Comparison of ENCODE assay signal across 9 cellular contexts in the genomic region with DNA sequence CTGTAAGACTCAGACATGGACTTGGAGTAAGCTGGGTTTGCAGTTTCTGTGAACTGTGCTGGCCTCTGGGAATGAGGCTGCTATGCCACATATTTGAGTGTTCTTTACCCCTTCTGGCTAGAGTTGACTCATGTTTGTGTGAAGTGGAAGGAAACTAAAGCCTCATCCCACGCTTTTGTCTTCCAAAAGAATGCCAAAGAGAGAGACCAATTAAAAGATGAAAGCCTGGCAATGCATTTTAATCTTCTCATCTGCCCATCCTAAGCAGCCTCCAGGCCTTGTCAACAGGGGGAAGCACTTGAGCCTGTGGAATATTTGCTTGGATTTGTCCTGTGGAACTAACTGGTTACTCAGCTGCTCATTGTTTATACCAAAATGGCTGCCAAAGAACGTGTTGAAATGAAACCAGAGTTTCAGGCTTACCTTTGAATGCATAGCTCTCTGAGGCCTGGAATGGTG. TPM values are rescaled to one million over a fixed set of nuclear protein-coding genes. Genes with fewer than 3 reads are reported as not detected.
DNase-seq lines count a peak whose midpoint lies in the region; ATAC-seq and TF ChIP-seq lines count a peak whose summit lies in the region.
"Had no signal": no experiment of that assay in that cellular context is flagged by ENCODE, and none has a peak within 500 bp of the region (broad histone marks: within the 10 kb centered on the region; RNA-seq: fewer than 3 reads in every experiment).

No MANE protein-coding gene starts in this region.

- H3K4me1 ChIP-seq in hepatocyte (ENCODE audit: insufficient read depth) (no peaks in the 10 kb centered on the region), gastroesophageal sphincter (peaks cover 0 to 6% (median 0%) of the 10 kb centered on the region in 3 donors)
- no peaks in the 10 kb centered on the region for H3K4me1 ChIP-seq in effector memory CD4-positive, alpha-beta T cell (ENCODE audit: control insufficient read depth, insufficient read depth, low read length, poor library complexity, severe bottlenecking)

- H3K36me3 ChIP-seq in SK-N-MC (ENCODE audit: insufficient read depth, low read length) (no peaks in the 10 kb centered on the region), hepatocyte (replicated peaks; ENCODE audit: insufficient read depth, low read depth) (no peaks in the 10 kb centered on the region), gastroesophageal sphincter (no peaks in the 10 kb centered on the region)
- H3K36me3 ChIP-seq in effector memory CD4-positive, alpha-beta T cell (ENCODE audit: control insufficient read depth, insufficient read depth, low read length): no peaks in the 10 kb centered on the region

- CTCF ChIA-PET in AG04450 (lab: Charles Lee): interaction anchor here (0.5 to 6.5 kb wide), 11 partner anchors 10 to 1331 kb away, joined by 3 to 106 read pairs (median 5); no protein-coding TSS in a partner anchor

- H3K27me3 ChIP-seq in AG04450 (ENCODE audit: control insufficient read depth, insufficient read depth, low read length) (no peaks in the 10 kb centered on the region), hepatocyte (no peaks in the 10 kb centered on the region), gastroesophageal sphincter (no peaks in the 10 kb centered on the region)
- no peaks in the 10 kb centered on the region for H3K27me3 ChIP-seq in effector memory CD4-positive, alpha-beta T cell (replicated peaks; ENCODE audit: control insufficient read depth, insufficient read depth, low read length, poor library complexity, severe bottlenecking)

- H3K9me3 ChIP-seq in AG04450 (ENCODE audit: control insufficient read depth, insufficient read depth, low read length) (no peaks in the 10 kb centered on the region), SK-N-MC (ENCODE audit: low read depth, low read length) (no peaks in the 10 kb centered on the region), hepatocyte (ENCODE audit: low read depth) (no peaks in the 10 kb centered on the region), gastroesophageal sphincter (no peaks in the 10 kb centered on the region)
- H3K9me3 ChIP-seq in effector memory CD4-positive, alpha-beta T cell (ENCODE audit: control insufficient read depth, low read length): no peaks in the 10 kb centered on the region

- H3K9me2 ChIP-seq in hepatocyte (replicated peaks; ENCODE audit: insufficient read depth): no peaks in the 10 kb centered on the region

- H3K4me3 ChIP-seq in AG04450 (ENCODE audit: low read depth, low read length): no peak overlapping the region
- no peak overlapping the region for H3K4me3 ChIP-seq in SK-N-MC
- H3K4me3 ChIP-seq in hepatocyte: no peak overlapping the region
- H3K4me3 ChIP-seq in effector memory CD4-positive, alpha-beta T cell (ENCODE audit: insufficient read depth, low read depth, low read length, poor library complexity, severe bottlenecking): no peak overlapping the region
- no peak overlapping the region for H3K4me3 ChIP-seq in gastroesophageal sphincter

- TF ChIP-seq CTCF in AG04450 (IDR thresholded peaks at IDR 0.05; ENCODE audit: low read depth, low read length): peak; percentile 67
- TF ChIP-seq CTCF in hepatocyte (IDR thresholded peaks at IDR 0.05; ENCODE audit: poor library complexity): peak; percentile 19
- peak in 1 of 4 experiments; percentile 21 for TF ChIP-seq CTCF in gastroesophageal sphincter (IDR thresholded peaks at IDR 0.05)

- H4K20me1 ChIP-seq in hepatocyte (ENCODE audit: insufficient read depth, poor library complexity, severe bottlenecking): no peaks in the 10 kb centered on the region

- no peak for TF ChIP-seq EP300 in gastroesophageal sphincter (IDR thresholded peaks at IDR 0.05)

- no peak for TF ChIP-seq POLR2A in gastroesophageal sphincter (IDR thresholded peaks at IDR 0.05)

- POLR2A ChIA-PET in AG04450 (lab: Yijun Ruan, JAX): interaction anchor here (0.7 to 1.1 kb wide), 3 partner anchors 15 to 135 kb away, joined by 3 to 7 read pairs (median 3); a partner anchor contains a TSS

- H3K27ac ChIP-seq in AG04450 (ENCODE audit: low read depth, low read length) (peak overlapping the region; percentile 42), SK-N-MC (peak overlapping the region; percentile 34; the same call in 1 of the 2 replicates), hepatocyte (peak overlapping the region; percentile 55), gastroesophageal sphincter (no peak overlapping the region)
- H3K27ac ChIP-seq in effector memory CD4-positive, alpha-beta T cell (ENCODE audit: insufficient read depth, low read length, poor library complexity, severe bottlenecking): no peak overlapping the region

- 64% methylated on average over 2 of the region's 2 CpGs for WGBS in hepatocyte (ENCODE audit: low lambda C conversion rate, missing lambda C conversion rate)
- WGBS in gastroesophageal sphincter (ENCODE audit: low coverage in 1 of 2), 2 donors: 14 to 20% methylated on average over 1 to 2 of the region's 2 CpGs

- peak overlapping the region; percentile 8 for H2AFZ ChIP-seq in hepatocyte

- DNase-seq in AG04450 (ENCODE audit: low read depth, low spot score): peak; percentile 72
- peak; percentile 68 for DNase-seq in H4 (ENCODE audit: low spot score)
- DNase-seq in SK-N-MC (ENCODE audit: low read depth, low spot score): no peak
- no peak for DNase-seq in hepatocyte (ENCODE audit: low spot score)
- DNase-seq in effector memory CD4-positive, alpha-beta T cell: no peak
- DNase-seq in T-helper 1 cell: no peak
- DNase-seq: cerebellar nuclear complex had no signal

- H3K79me2 ChIP-seq in hepatocyte: no peaks in the 10 kb centered on the region

- no peak overlapping the region for H3K9ac ChIP-seq in SK-N-MC (ENCODE audit: insufficient read length)

- ATAC-seq in GM18867 (IDR thresholded peaks at IDR 0.05; ENCODE audit: unreplicated experiment): no peak
- ATAC-seq in gastroesophageal sphincter: no peak

- no peak overlapping the region for H3K4me2 ChIP-seq in hepatocyte

RNA-seq across cellular contexts. Expression of a gene that starts 49.1 kb away (rescaled TPM):
- 76.9 and 92.7 TPM in 2 replicates for polyA plus RNA-seq in AG04450 (2011; rRNA removed)
- polyA minus RNA-seq in AG04450 (2011; rRNA and poly(A)+ RNA removed): 86.4 and 96.2 TPM in 2 replicates
- 8.8 and 14.1 TPM in 2 replicates for total RNA-seq in H4 (2014; rRNA removed; shearing (Covaris generic))
- 105 and 125 TPM in 2 replicates for total RNA-seq in hepatocyte
- polyA plus RNA-seq in hepatocyte: 47.2 and 58.1 TPM in 2 replicates
- 10 to 100 TPM; 15.1 to 45.0 (median 26.8) TPM for total RNA-seq in gastroesophageal sphincter

Comparison
In these comparisons a context has a peak if more than half of its experiments do, and no peak if none do; other contexts are left out.
1. DNase-seq: peak in AG04450 (single experiment) and H4 (single experiment); none in SK-N-MC (single experiment), hepatocyte (single experiment), effector memory CD4-positive, alpha-beta T cell (0 of 3) and T-helper 1 cell (0 of 5).
2. H3K27ac ChIP-seq: peak in AG04450 (single experiment), SK-N-MC (single experiment) and hepatocyte (single experiment); none in effector memory CD4-positive, alpha-beta T cell (single experiment) and gastroesophageal sphincter (0 of 4).